ENCODE assay signal across 7 cellular contexts in genomic region chr12:11981174-11981733, GRCh38.
A peak's percentile ranks its signal among the peaks of the same experiment; 100 is the strongest.
DNase-seq lines count a peak whose midpoint lies in the region; ATAC-seq lines count a peak whose summit lies in the region.

No MANE protein-coding gene starts in this region.

- H3K36me3 Mint-ChIP-seq in memory B cell: no peaks in the 10 kb centered on the region

- H3K9me3 Mint-ChIP-seq in memory B cell: no peaks in the 10 kb centered on the region

- H3K4me3 Mint-ChIP-seq in memory B cell: no peak overlapping the region

- DNase-seq in activated CD4-positive, alpha-beta T cell treated with anti-CD3 and anti-CD28 coated beads, Interleukin-2, amount 50 U/mL, for 24 hours (ENCODE audit: low read depth in 1 of 2, low spot score in 1 of 2): peak; percentile 36 to 60
- no peak for DNase-seq in memory B cell (ENCODE audit: low spot score in 2 of 2)
- DNase-seq in A172 (ENCODE audit: low spot score): no peak
- no peak for DNase-seq in hepatic stellate cell (ENCODE audit: low spot score)
- no peak for DNase-seq in SW 1271 (lab: John Stamatoyannopoulos, UW)

- H3K27ac Mint-ChIP-seq in memory B cell: no peak overlapping the region

- H3K27me3 Mint-ChIP-seq in memory B cell: no peaks in the 10 kb centered on the region

- ATAC-seq in GM19372 (IDR thresholded peaks at IDR 0.05; ENCODE audit: low read depth, unreplicated experiment) (peak; percentile 78), HG03196 (IDR thresholded peaks at IDR 0.05; ENCODE audit: unreplicated experiment) (peak; percentile 78), memory B cell (ENCODE audit: low read depth) (peak; percentile 87)

- H3K4me1 Mint-ChIP-seq in memory B cell: peaks cover 13% of the 10 kb centered on the region

Comparison
In these comparisons a context has a peak if more than half of its experiments do, and no peak if none do; other contexts are left out.
1. DNase-seq: peak in activated CD4-positive, alpha-beta T cell treated with anti-CD3 and anti-CD28 coated beads, Interleukin-2, amount 50 U/mL, for 24 hours (2 of 2); none in memory B cell (0 of 2), A172 (single experiment), hepatic stellate cell (single experiment) and SW 1271 (0 of 2).
2. Peak in every context shown above with its lines, with median percentiles within 50 percentile points of each other: ATAC-seq.